ENCODE assay signal across 8 cellular contexts in the genomic region with DNA sequence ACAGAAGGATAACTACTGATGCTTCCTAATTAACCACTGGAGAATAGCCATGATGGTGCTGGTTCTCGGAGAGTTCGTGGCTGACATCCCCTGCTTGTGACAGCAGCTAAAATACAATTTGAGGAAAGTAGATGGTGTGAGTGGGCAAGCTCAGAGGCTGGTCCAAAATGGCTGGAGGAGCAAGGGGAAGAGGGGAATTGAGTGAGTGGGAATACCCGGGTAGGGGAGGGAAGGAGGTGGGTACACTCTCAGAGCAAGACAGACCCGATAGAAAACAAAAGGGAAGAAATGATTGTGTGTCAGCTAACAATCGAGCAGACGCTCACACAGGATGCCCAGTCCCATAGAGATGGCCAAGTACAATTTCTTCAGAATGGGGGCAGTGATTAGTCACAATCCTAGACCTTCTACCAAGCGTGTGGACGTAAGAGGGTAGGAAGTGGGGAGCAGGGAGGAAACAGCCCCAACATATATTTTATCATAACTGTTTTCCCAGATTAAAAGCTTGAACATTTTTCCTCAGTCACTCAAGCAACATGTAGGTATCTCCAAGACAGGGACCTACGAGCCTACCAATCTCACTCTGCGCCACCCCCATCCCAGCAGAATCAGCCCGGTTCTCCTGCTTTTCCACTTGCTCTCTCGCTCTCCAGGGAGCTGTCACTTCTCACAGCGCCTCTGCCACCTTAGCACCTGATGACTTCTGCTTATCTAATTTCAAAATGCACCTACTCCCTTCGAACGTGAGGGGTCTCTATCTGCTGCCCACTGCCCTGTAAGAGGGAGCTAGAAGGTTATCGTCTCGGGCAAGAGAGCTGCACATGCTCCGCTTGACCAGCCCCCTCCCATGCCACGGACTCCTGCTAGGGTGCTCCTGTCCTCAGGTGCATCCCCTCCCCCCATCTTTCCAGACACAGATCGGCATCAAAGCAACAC. TPM values are rescaled to one million over a fixed set of nuclear protein-coding genes. Genes with fewer than 3 reads are reported as not detected.
DNase-seq lines count a peak whose midpoint lies in the region; ATAC-seq, FAIRE-seq and TF ChIP-seq lines count a peak whose summit lies in the region.

No MANE protein-coding gene starts in this region.

- no peak for ATAC-seq in HG03039 (IDR thresholded peaks at IDR 0.05; ENCODE audit: unreplicated experiment)

- H3K9ac ChIP-seq in mammary epithelial cell (ENCODE audit: insufficient read depth, low read length) (no peak overlapping the region), astrocyte (ENCODE audit: low read length) (peak overlapping the region; percentile 73), mucosa of rectum (ENCODE audit: low read depth in 1 of 2, low read length in 2 of 2) (no peak overlapping the region)

- H3K36me3 ChIP-seq in mammary epithelial cell (ENCODE audit: insufficient read depth, low read length) = no peaks in the 10 kb centered on the region
- no peaks in the 10 kb centered on the region for H3K36me3 ChIP-seq in astrocyte (ENCODE audit: insufficient read depth, low read length)
- no peaks in the 10 kb centered on the region for H3K36me3 ChIP-seq in mucosa of rectum (ENCODE audit: control insufficient read depth in 2 of 2, insufficient read depth in 2 of 2, low read length in 2 of 2)
- H3K36me3 ChIP-seq in transverse colon = no peaks in the 10 kb centered on the region

- FAIRE-seq in astrocyte (lab: Jason Lieb, UNC) = no peak

- WGBS in mammary epithelial cell (ENCODE audit: low coverage, missing lambda C conversion rate) = 72% methylated on average over 19 of the region's 20 CpGs
- 45 to 53% methylated on average over 12 to 20 of the region's 20 CpGs for WGBS in transverse colon (ENCODE audit: low coverage in 1 of 2), 2 donors

- no peaks in the 10 kb centered on the region for H3K36me3 Mint-ChIP-seq in MCF 10A (ENCODE audit: insufficient read depth, unreplicated experiment)
- no peaks in the 10 kb centered on the region for H3K36me3 Mint-ChIP-seq in astrocyte (ENCODE audit: low read depth, unreplicated experiment)

- H3K9me3 ChIP-seq in mammary epithelial cell (replicated peaks; ENCODE audit: insufficient read depth, low read length) (no peaks in the 10 kb centered on the region), astrocyte (ENCODE audit: insufficient read depth, low read depth, low read length) (no peaks in the 10 kb centered on the region), mucosa of rectum (ENCODE audit: control insufficient read depth in 2 of 2, low read length in 2 of 2) (no peaks in the 10 kb centered on the region), transverse colon (no peaks in the 10 kb centered on the region)

- TF ChIP-seq CTCF in MCF 10A (IDR thresholded peaks at IDR 0.05; ENCODE audit: unreplicated experiment) (no peak), mammary epithelial cell (conservative IDR thresholded peaks at IDR 0.05 in 1 of 2, IDR thresholded peaks at IDR 0.05 in 1 of 2; ENCODE audit: extremely low read depth in 1 of 2, insufficient read depth in 1 of 2, low read depth in 1 of 2, low read length in 2 of 2) (no peak), astrocyte (IDR thresholded peaks at IDR 0.05; ENCODE audit: insufficient read depth, low read depth, low read length) (no peak), transverse colon (IDR thresholded peaks at IDR 0.05) (no peak)

- peaks cover 9% of the 10 kb centered on the region for H3K4me1 ChIP-seq in mammary epithelial cell (ENCODE audit: insufficient read depth, low read length)
- H3K4me1 ChIP-seq in astrocyte (ENCODE audit: insufficient read depth, low read length) = peaks cover 6% of the 10 kb centered on the region
- H3K4me1 ChIP-seq in mucosa of rectum (ENCODE audit: control insufficient read depth in 2 of 2, insufficient read depth in 2 of 2, low read length in 2 of 2) = peaks cover 8 to 12% of the 10 kb centered on the region in 2 donors
- peaks cover 0 to 22% (median 9%) of the 10 kb centered on the region in 4 donors for H3K4me1 ChIP-seq in transverse colon

- dilution Hi-C loops in mammary epithelial cell (cut with HindIII; ENCODE audit: low sequenced_read_pairs) = no loop called here

- intact Hi-C loops in MCF 10A (cut with micrococcal nuclease) (no loop called here), mammary epithelial cell (cut with micrococcal nuclease) (loop anchor here (10.0 kb wide), 1 partner anchor 1995 kb away; no protein-coding TSS in a partner anchor), transverse colon (cut with DNase I; ENCODE audit: low total_unique reads) (no loop called here)

- DNase-seq in MCF 10A (ENCODE audit: unreplicated experiment) (no peak), mammary epithelial cell (no peak), astrocyte (ENCODE audit: low read depth) (no peak), transverse colon (no peak), NCI-H774 (lab: John Stamatoyannopoulos, UW) (no peak)
- DNase-seq in activated CD4-positive, CD25-positive, alpha-beta regulatory T cell (lab: John Stamatoyannopoulos, UW) = no peak

- peaks cover 34% of the 10 kb centered on the region for H3K4me1 Mint-ChIP-seq in MCF 10A (ENCODE audit: insufficient read depth, unreplicated experiment)
- peaks cover 3% of the 10 kb centered on the region for H3K4me1 Mint-ChIP-seq in astrocyte (ENCODE audit: low read depth, unreplicated experiment)

- CTCF ChIA-PET in MCF 10A (lab: Yijun Ruan, JAX) = interaction anchor here (0.7 to 1.0 kb wide), 2 partner anchors 9 to 53 kb away, joined by 4 read pairs; no protein-coding TSS in a partner anchor
- CTCF ChIA-PET in mammary epithelial cell (lab: Charles Lee; ENCODE audit: low non-redundant PET) = no interaction called here

- BruUV-seq in MCF 10A (replicated peaks; lab: Mats Ljungman, UMichigan) = no TSS peak
- BruUV-seq in mammary epithelial cell (replicated peaks; lab: Mats Ljungman, UMichigan) = no TSS peak

- H3K27me3 ChIP-seq in mammary epithelial cell (ENCODE audit: insufficient read depth, low read length) (peaks cover 18% of the 10 kb centered on the region), astrocyte (ENCODE audit: insufficient read depth, low read length) (peaks cover 8% of the 10 kb centered on the region), mucosa of rectum (ENCODE audit: control insufficient read depth in 2 of 2, insufficient read depth in 2 of 2, low read length in 2 of 2) (peaks cover 18 to 24% of the 10 kb centered on the region in 2 donors), transverse colon (peaks cover 33% of the 10 kb centered on the region)

- H4K20me1 ChIP-seq in mammary epithelial cell (ENCODE audit: insufficient read depth, low read length) (no peaks in the 10 kb centered on the region), astrocyte (ENCODE audit: insufficient read depth, low read length) (no peaks in the 10 kb centered on the region)

- H3K27ac Mint-ChIP-seq in MCF 10A (ENCODE audit: low read depth, unreplicated experiment) = no peak overlapping the region
- no peak overlapping the region for H3K27ac Mint-ChIP-seq in astrocyte (ENCODE audit: unreplicated experiment)

- TF ChIP-seq EP300 in transverse colon (IDR thresholded peaks at IDR 0.05; ENCODE audit: low read depth) = no peak

- H3K4me3 ChIP-seq in mammary epithelial cell (replicated peaks in 1 of 3; ENCODE audit: insufficient read depth in 1 of 3, low read depth in 2 of 3, low read length in 3 of 3) (no peak overlapping the region), astrocyte (ENCODE audit: insufficient read depth, low read depth, low read length) (peak overlapping the region; percentile 72), mucosa of rectum (ENCODE audit: low read length in 2 of 2) (peak overlapping the region in 1 of 2 donors; percentile 69), transverse colon (peak overlapping the region in 2 of 4 donors; percentile 42 to 60)

- POLR2A ChIA-PET in MCF 10A (lab: Yijun Ruan, JAX) = no interaction called here

- peak overlapping the region; percentile 81 for H3K4me3 Mint-ChIP-seq in MCF 10A (ENCODE audit: unreplicated experiment)
- peak overlapping the region; percentile 89 for H3K4me3 Mint-ChIP-seq in astrocyte (ENCODE audit: unreplicated experiment)

- in situ Hi-C loops in mammary epithelial cell (cut with MboI; ENCODE audit: low sequenced_read_pairs in 2 of 2) = no loop called here
- in situ Hi-C loops in transverse colon (cut with MboI; ENCODE audit: low pct_ligation_motif_present in 1 of 4, low pct_unique_long_range_greater_than_20kb in 1 of 4, low sequenced_read_pairs in 3 of 4) = no loop called here

- H3K79me2 ChIP-seq in mammary epithelial cell (ENCODE audit: insufficient read depth, low read length) = no peaks in the 10 kb centered on the region
- H3K79me2 ChIP-seq in astrocyte (ENCODE audit: insufficient read depth, low read length) = no peaks in the 10 kb centered on the region

- H3K9me3 Mint-ChIP-seq in MCF 10A (ENCODE audit: unreplicated experiment) (no peaks in the 10 kb centered on the region), astrocyte (ENCODE audit: unreplicated experiment) (peaks cover 2% of the 10 kb centered on the region)

- no peak overlapping the region for H3K27ac ChIP-seq in mammary epithelial cell (ENCODE audit: insufficient read depth, low read depth, low read length)
- no peak overlapping the region for H3K27ac ChIP-seq in astrocyte (ENCODE audit: low read depth, low read length)
- peak overlapping the region; percentile 6 to 26 for H3K27ac ChIP-seq in mucosa of rectum (ENCODE audit: low read depth in 2 of 2, low read length in 2 of 2)
- H3K27ac ChIP-seq in transverse colon = peak overlapping the region; percentile 46 to 82 (median 54)

- no peak overlapping the region for H2AFZ ChIP-seq in mammary epithelial cell (ENCODE audit: low read depth, low read length)
- H2AFZ ChIP-seq in astrocyte (ENCODE audit: low read depth, low read length) = peak overlapping the region; percentile 96

- TF ChIP-seq POLR2A in transverse colon (IDR thresholded peaks at IDR 0.05) = no peak

- H3K4me2 ChIP-seq in mammary epithelial cell (ENCODE audit: insufficient read depth, low read depth, low read length) (no peak overlapping the region), astrocyte (ENCODE audit: low read length) (peak overlapping the region; percentile 99)

- no peaks in the 10 kb centered on the region for H3K27me3 Mint-ChIP-seq in MCF 10A (ENCODE audit: insufficient read depth, unreplicated experiment)
- peaks cover 49% of the 10 kb centered on the region for H3K27me3 Mint-ChIP-seq in astrocyte (ENCODE audit: low read depth, unreplicated experiment)

RNA-seq across cellular contexts. Expression of gene RIPOR2, which starts 26.2 kb away (rescaled TPM):
- total RNA-seq in MCF 10A (2022) (3.5 and 4.9 TPM in 2 replicates), mammary epithelial cell (under 1 TPM; under 0.01 to 0.19 TPM), astrocyte (0.29 and 0.95 TPM in 2 replicates), transverse colon (10 to 100 TPM in 1 of 4 donors, 1 to 10 TPM in 3; 1.2 to 16.7 (median 5.2) TPM)
- polyA plus RNA-seq in mammary epithelial cell = 0.16 TPM
- polyA minus RNA-seq in mammary epithelial cell = not detected

Comparison
In these comparisons a context has a peak if more than half of its experiments do, and no peak if none do; other contexts are left out.
1. H3K27ac ChIP-seq: peak in mucosa of rectum (2 of 2) and transverse colon (4 of 4); none in mammary epithelial cell (single experiment) and astrocyte (single experiment).